ENCODE assay signal across 8 cellular contexts in genomic region chr9:128127990-128128835, GRCh38. TPM values are rescaled to one million over a fixed set of nuclear protein-coding genes. Genes with fewer than 3 reads are reported as not detected.
DNase-seq lines count a peak whose midpoint lies in the region; ATAC-seq and TF ChIP-seq lines count a peak whose summit lies in the region.

No MANE protein-coding gene starts in this region.

- H3K9me3 ChIP-seq in OCI-LY3 (ENCODE audit: insufficient read depth, low read length), result no peaks in the 10 kb centered on the region
- H3K9me3 ChIP-seq in mucosa of descending colon, result no peaks in the 10 kb centered on the region

- CTCF ChIA-PET in Calu3 (lab: Charles Lee), result interaction anchor here (0.9 to 1.6 kb wide), 4 partner anchors 9 to 61 kb away, joined by 3 to 6 read pairs (median 4); partner anchors contain the start of genes BBLN, LCN2, NAIF1 and SLC25A25

- no peak for TF ChIP-seq CTCF in Calu3 (IDR thresholded peaks at IDR 0.05; ENCODE audit: unreplicated experiment)
- TF ChIP-seq CTCF in OCI-LY3 (IDR thresholded peaks at IDR 0.05; ENCODE audit: low read depth, low read length), result no peak
- TF ChIP-seq CTCF in mucosa of descending colon (IDR thresholded peaks at IDR 0.05), result no peak

- peak overlapping the region; percentile 94 for H3K4me3 Mint-ChIP-seq in Calu3 (ENCODE audit: low read depth, unreplicated experiment)

- H3K4me3 ChIP-seq in OCI-LY3 (ENCODE audit: low read length) (peak overlapping the region; percentile 87), mucosa of descending colon (peak overlapping the region; percentile 95)

- H4K20me1 ChIP-seq in OCI-LY3 (ENCODE audit: insufficient read depth, low read length), result peaks cover 6% of the 10 kb centered on the region; the same call in 1 of the 2 replicates

- H3K27me3 Mint-ChIP-seq in Calu3 (ENCODE audit: unreplicated experiment), result no peaks in the 10 kb centered on the region

- peaks cover 22% of the 10 kb centered on the region for H3K4me1 ChIP-seq in OCI-LY3 (ENCODE audit: low read length)
- peaks cover 29% of the 10 kb centered on the region for H3K4me1 ChIP-seq in mucosa of descending colon (ENCODE audit: low read depth)

- peaks cover 12% of the 10 kb centered on the region for H3K36me3 ChIP-seq in OCI-LY3 (replicated peaks; ENCODE audit: low read depth, low read length)
- no peaks in the 10 kb centered on the region for H3K36me3 ChIP-seq in mucosa of descending colon (ENCODE audit: low read depth)

- intact Hi-C loops in Calu3 (cut with micrococcal nuclease; ENCODE audit: unreplicated experiment), result no loop called here
- intact Hi-C loops in mucosa of descending colon (cut with DNase I, micrococcal nuclease), result no loop called here

- H2AFZ ChIP-seq in OCI-LY3 (ENCODE audit: low read depth, low read length), result peak overlapping the region; percentile 88

- peaks cover 16% of the 10 kb centered on the region; the same call in 1 of the 2 replicates for H3K27me3 ChIP-seq in OCI-LY3 (ENCODE audit: low read depth, low read length)

- peak overlapping the region; percentile 94 for H3K9ac ChIP-seq in OCI-LY3 (ENCODE audit: low read length)

- H3K27ac ChIP-seq in OCI-LY3 (ENCODE audit: low read length), result peak overlapping the region; percentile 88
- H3K27ac ChIP-seq in epithelial cell of prostate, result peak overlapping the region; percentile 93

- H3K36me3 Mint-ChIP-seq in Calu3 (ENCODE audit: insufficient read depth, unreplicated experiment), result peaks cover 69% of the 10 kb centered on the region

- peaks cover 37% of the 10 kb centered on the region for H3K79me2 ChIP-seq in OCI-LY3 (ENCODE audit: low read length)

- peak overlapping the region; percentile 98 for H3K4me2 ChIP-seq in OCI-LY3 (ENCODE audit: low read length)

- peak; percentile 80 for DNase-seq in Calu3
- DNase-seq in HuH-7 (ENCODE audit: low spot score), result peak; percentile 82
- peak; percentile 76 for DNase-seq in activated T-cell treated with anti-CD3 and anti-CD28 coated beads for 24 hours (ENCODE audit: low read depth)
- peak; percentile 63 for DNase-seq in epithelial cell of prostate (ENCODE audit: low read depth, low spot score)
- DNase-seq in mucosa of descending colon, result peak; percentile 87 to 91 (median 88)
- DNase-seq in stimulated activated CD8-positive, alpha-beta memory T cell treated with anti-CD3 and anti-CD28 coated beads, Interleukin-2, amount 100 ng/mL, for 48 hours (ENCODE audit: low read depth in 2 of 2), result peak; percentile 68 to 73

- H3K4me1 Mint-ChIP-seq in Calu3 (ENCODE audit: low read depth, unreplicated experiment), result peaks cover 22% of the 10 kb centered on the region

- peaks cover 6% of the 10 kb centered on the region for H3K9me3 Mint-ChIP-seq in Calu3 (ENCODE audit: low read depth, unreplicated experiment)

- H3K27ac Mint-ChIP-seq in Calu3 (ENCODE audit: unreplicated experiment), result peak overlapping the region; percentile 98

- ATAC-seq in GM21526 (IDR thresholded peaks at IDR 0.05; ENCODE audit: low FRiP score, unreplicated experiment) (peak; percentile 54), mucosa of descending colon (peak; percentile 85)

- BruUV-seq in Calu3 (replicated peaks; lab: Mats Ljungman, UMichigan), result no TSS peak

RNA-seq across cellular contexts. Expression of gene PTGES2, which starts 0.7 kb away (rescaled TPM):
- total RNA-seq in Calu3 (2022), result 121 and 137 TPM in 2 replicates
- 10 to 100 TPM; 65.3 to 99.7 (median 90.6) TPM for total RNA-seq in mucosa of descending colon

RNA-seq across cellular contexts. Expression of gene LCN2, which starts 21.0 kb away (rescaled TPM):
- 2,733 and 4,208 TPM in 2 replicates for total RNA-seq in Calu3 (2022)
- total RNA-seq in mucosa of descending colon, result 100 to 1,000 TPM in 1 of 3 donors, 10 to 100 TPM in 2; 16.8 to 456 (median 20.5) TPM

RNA-seq across cellular contexts. Expression of gene BBLN, which starts 31.9 kb away (rescaled TPM):
- total RNA-seq in Calu3 (2022) (77.6 and 82.3 TPM in 2 replicates), mucosa of descending colon (10 to 100 TPM; 33.7 to 46.8 (median 37.6) TPM)

Comparison
In these comparisons a context has a peak if more than half of its experiments do, and no peak if none do; other contexts are left out.
1. Peak in every context shown above with its lines: DNase-seq, ATAC-seq, H3K4me3 ChIP-seq and H3K27ac ChIP-seq.